In genomic region chr3:191762323-191762960, GRCh38 we compare ENCODE assay signal across 11 cellular contexts.
DNase-seq lines count a peak whose midpoint lies in the region; ATAC-seq, FAIRE-seq and TF ChIP-seq lines count a peak whose summit lies in the region.
"Had no signal": no experiment of that assay in that cellular context is flagged by ENCODE, and none has a peak within 500 bp of the region (broad histone marks: within the 10 kb centered on the region; RNA-seq: fewer than 3 reads in every experiment).

No MANE protein-coding gene starts in this region.

- TF ChIP-seq CTCF in fibroblast of lung (conservative IDR thresholded peaks at IDR 0.05 in 1 of 2, IDR thresholded peaks at IDR 0.05 in 1 of 2; ENCODE audit: low read depth in 1 of 2, low read length in 2 of 2) (no peak), MM.1S (IDR thresholded peaks at IDR 0.05; ENCODE audit: low read length) (no peak)

- POLR2A ChIA-PET in naive thymus-derived CD8-positive, alpha-beta T cell (lab: Charles Lee) = no interaction called here

- FAIRE-seq in H54 (lab: Jason Lieb, UNC) = peak; percentile 100
- FAIRE-seq: GM12891 had no signal

- no peak overlapping the region for H3K4me3 ChIP-seq in fibroblast of lung (replicated peaks in 1 of 4; ENCODE audit: control extremely low read depth in 1 of 4, insufficient read depth in 1 of 4, low read depth in 3 of 4, low read length in 4 of 4)
- no peak overlapping the region for H3K4me3 ChIP-seq in MM.1S (ENCODE audit: low read length)
- H3K4me3 ChIP-seq: esophagus squamous epithelium had no signal

- no peaks in the 10 kb centered on the region for H3K9me3 ChIP-seq in fibroblast of lung (ENCODE audit: control insufficient read depth, insufficient read depth, low read depth, low read length)
- no peaks in the 10 kb centered on the region for H3K9me3 ChIP-seq in MM.1S (replicated peaks; ENCODE audit: insufficient read depth, low read length)
- H3K9me3 ChIP-seq: esophagus squamous epithelium, neutrophil had no signal

- no peaks in the 10 kb centered on the region for H3K9me2 ChIP-seq in MM.1S (replicated peaks; ENCODE audit: insufficient read depth, low read length)

- no peaks in the 10 kb centered on the region for H3K4me1 Mint-ChIP-seq in naive thymus-derived CD8-positive, alpha-beta T cell

- H3K79me2 ChIP-seq in fibroblast of lung (ENCODE audit: control insufficient read depth, insufficient read depth, low read length) = no peaks in the 10 kb centered on the region
- no peaks in the 10 kb centered on the region for H3K79me2 ChIP-seq in MM.1S (ENCODE audit: low read length)

- H4K20me1 ChIP-seq in fibroblast of lung (ENCODE audit: control insufficient read depth, extremely low read depth, insufficient read depth, low read length) = no peaks in the 10 kb centered on the region
- no peaks in the 10 kb centered on the region for H4K20me1 ChIP-seq in MM.1S (ENCODE audit: insufficient read depth, low read length)

- H3K27me3 Mint-ChIP-seq in naive thymus-derived CD8-positive, alpha-beta T cell = no peaks in the 10 kb centered on the region

- H3K4me2 ChIP-seq in fibroblast of lung (ENCODE audit: extremely low read depth, insufficient read depth, low read length) (no peak overlapping the region), MM.1S (ENCODE audit: low read depth, low read length) (no peak overlapping the region)

- H3K4me3 Mint-ChIP-seq in naive thymus-derived CD8-positive, alpha-beta T cell = no peak overlapping the region

- no peaks in the 10 kb centered on the region for H3K36me3 Mint-ChIP-seq in naive thymus-derived CD8-positive, alpha-beta T cell

- no peaks in the 10 kb centered on the region for H3K36me3 ChIP-seq in fibroblast of lung (ENCODE audit: control insufficient read depth, insufficient read depth, low read length)
- H3K36me3 ChIP-seq in MM.1S (replicated peaks; ENCODE audit: insufficient read depth, low read length) = no peaks in the 10 kb centered on the region
- H3K36me3 ChIP-seq: esophagus squamous epithelium, neutrophil had no signal

- DNase-seq in H54 (ENCODE audit: insufficient read length, low spot score) (no peak), NCI-H82 (lab: John Stamatoyannopoulos, UW) (peak; percentile 81), fibroblast of lung (ENCODE audit: low read depth in 2 of 2) (peak; percentile 56 to 94), pulmonary artery endothelial cell (ENCODE audit: low read depth, low spot score) (peak; percentile 37), posterior vena cava (ENCODE audit: low spot score) (no peak), MM.1S (no peak)
- no peak for DNase-seq in naive thymus-derived CD8-positive, alpha-beta T cell
- no peak for DNase-seq in activated CD8-positive, alpha-beta memory T cell treated with anti-CD3 and anti-CD28 coated beads, Interleukin-2, amount 50 U/mL, for 48 hours
- DNase-seq: esophagus squamous epithelium had no signal

- H2AFZ ChIP-seq in fibroblast of lung (ENCODE audit: low read length) (no peak overlapping the region), MM.1S (ENCODE audit: low read length) (no peak overlapping the region)

- no peak overlapping the region for H3K27ac ChIP-seq in fibroblast of lung (ENCODE audit: insufficient read depth, low read length)
- H3K27ac ChIP-seq in MM.1S (ENCODE audit: low read length) = no peak overlapping the region
- H3K27ac ChIP-seq: esophagus squamous epithelium, neutrophil had no signal

- H3K4me1 ChIP-seq in fibroblast of lung (ENCODE audit: control insufficient read depth, extremely low read depth, insufficient read depth, low read length) (no peaks in the 10 kb centered on the region), MM.1S (ENCODE audit: low read length) (no peaks in the 10 kb centered on the region)
- H3K4me1 ChIP-seq: esophagus squamous epithelium had no signal

- H3K27ac Mint-ChIP-seq in naive thymus-derived CD8-positive, alpha-beta T cell = no peak overlapping the region

- TF ChIP-seq POLR2A in H54 (IDR thresholded peaks at IDR 0.05; ENCODE audit: low read depth, low read length) = no peak

- peaks cover 0 to 12% (median 6%) of the 10 kb centered on the region in 9 donors for H3K9me3 Mint-ChIP-seq in naive thymus-derived CD8-positive, alpha-beta T cell

- no peak for ATAC-seq in naive thymus-derived CD8-positive, alpha-beta T cell

- no peak overlapping the region for H3K9ac ChIP-seq in fibroblast of lung (ENCODE audit: insufficient read depth, low read length)
- H3K9ac ChIP-seq in MM.1S (ENCODE audit: low read length) = no peak overlapping the region

- H3F3A ChIP-seq in MM.1S (ENCODE audit: insufficient read depth, low read length) = no peaks in the 10 kb centered on the region

- intact Hi-C loops in posterior vena cava (cut with DNase I) = no loop called here

- H3K27me3 ChIP-seq in fibroblast of lung (ENCODE audit: control insufficient read depth, insufficient read depth, low read length) (no peaks in the 10 kb centered on the region), MM.1S (replicated peaks; ENCODE audit: insufficient read depth, low read length) (no peaks in the 10 kb centered on the region)
- H3K27me3 ChIP-seq: esophagus squamous epithelium, neutrophil had no signal

Comparison
In these comparisons a context has a peak if more than half of its experiments do, and no peak if none do; other contexts are left out.
1. DNase-seq: peak in NCI-H82 (single experiment), fibroblast of lung (2 of 2) and pulmonary artery endothelial cell (single experiment); none in H54 (single experiment), naive thymus-derived CD8-positive, alpha-beta T cell (0 of 10), posterior vena cava (single experiment), MM.1S (single experiment) and activated CD8-positive, alpha-beta memory T cell treated with anti-CD3 and anti-CD28 coated beads, Interleukin-2, amount 50 U/mL, for 48 hours (single experiment).